10 cellular contexts compared by ENCODE assay signal in genomic region chr6:142843344-142843743, GRCh38.
DNase-seq lines count a peak whose midpoint lies in the region; ATAC-seq, FAIRE-seq and TF ChIP-seq lines count a peak whose summit lies in the region.
"Had no signal": no experiment of that assay in that cellular context is flagged by ENCODE, and none has a peak within 500 bp of the region (broad histone marks: within the 10 kb centered on the region; RNA-seq: fewer than 3 reads in every experiment).

No MANE protein-coding gene starts in this region.

- peaks cover 87% of the 10 kb centered on the region for H3K79me2 ChIP-seq in GM12878 (ENCODE audit: control insufficient read depth, insufficient read depth, low read length)
- peaks cover 67% of the 10 kb centered on the region for H3K79me2 ChIP-seq in osteoblast (ENCODE audit: insufficient read depth, low read length)

- no peak for TF ChIP-seq EP300 in GM12878 (IDR thresholded peaks at IDR 0.05; ENCODE audit: borderline replicate concordance in 1 of 2, control insufficient read depth in 1 of 2, low read depth in 2 of 2, low read length in 2 of 2)

- intact Hi-C loops in GM12878 (cut with micrococcal nuclease; ENCODE audit: unreplicated experiment) (loop anchor here (1.0 to 5.0 kb wide), 6 partner anchors 13 to 151 kb away; no protein-coding TSS in a partner anchor), lower leg skin (cut with DNase I; ENCODE audit: low total_unique reads) (no loop called here)

- ATAC-seq in GM12878 = no peak

- in situ Hi-C loops in GM12878 (cut with MboI) = no loop called here

- peak overlapping the region; percentile 70 for H3K4me2 ChIP-seq in GM12878 (ENCODE audit: control insufficient read depth, insufficient read depth)
- H3K4me2 ChIP-seq in osteoblast (ENCODE audit: insufficient read depth, low read length) = peak overlapping the region; percentile 88

- H3K36me3 ChIP-seq in CD8-positive, alpha-beta memory T cell (ENCODE audit: insufficient read depth, low read length) = no peaks in the 10 kb centered on the region
- no peaks in the 10 kb centered on the region for H3K36me3 ChIP-seq in KOPT-K1 (ENCODE audit: insufficient read depth, low read length)
- no peaks in the 10 kb centered on the region for H3K36me3 ChIP-seq in GM12878 (ENCODE audit: control insufficient read depth in 2 of 2, insufficient read depth in 2 of 2, low read length in 1 of 2)
- no peaks in the 10 kb centered on the region for H3K36me3 ChIP-seq in osteoblast (ENCODE audit: insufficient read depth, low read length)
- H3K36me3 ChIP-seq: tibial artery had no signal

- WGBS in GM12878 (ENCODE audit: insufficient coverage, insufficient replicate concordance, low lambda C conversion rate, missing lambda C conversion rate) = 0% methylated on average over 4 of the region's 4 CpGs
- 63 to 72% methylated on average over 4 of the region's 4 CpGs for WGBS in lower leg skin, 2 donors

- H3K9ac ChIP-seq in GM12878 (ENCODE audit: control insufficient read depth, insufficient read depth, low read length) = peak overlapping the region; percentile 69

- H3K36me3 Mint-ChIP-seq in CD8-positive, alpha-beta memory T cell = peaks cover 0 to 2% (median 2%) of the 10 kb centered on the region in 3 donors
- H3K36me3 Mint-ChIP-seq in chondrocyte (ENCODE audit: low read depth) = no peaks in the 10 kb centered on the region

- peaks cover 77 to 95% (median 92%) of the 10 kb centered on the region in 3 donors for H3K4me1 Mint-ChIP-seq in CD8-positive, alpha-beta memory T cell
- peaks cover 66% of the 10 kb centered on the region for H3K4me1 Mint-ChIP-seq in chondrocyte (ENCODE audit: low read depth)

- H3K27ac Mint-ChIP-seq in CD8-positive, alpha-beta memory T cell = peak overlapping the region; percentile 91 to 99 (median 96)
- no peak overlapping the region for H3K27ac Mint-ChIP-seq in chondrocyte (ENCODE audit: unreplicated experiment)
- H3K27ac Mint-ChIP-seq: dendritic cell treated with granulocyte-macrophage colony-stimulating factor and Interleukin-4, amounts not matched to agents 40 ng/mL and 50 ng/mL, for 4 days had no signal

- peaks cover 76% of the 10 kb centered on the region for H3K4me1 ChIP-seq in CD8-positive, alpha-beta memory T cell (ENCODE audit: insufficient read depth, low read length)
- H3K4me1 ChIP-seq in GM12878 (ENCODE audit: control insufficient read depth, insufficient read depth, low read length) = peaks cover 75% of the 10 kb centered on the region
- peaks cover 78% of the 10 kb centered on the region for H3K4me1 ChIP-seq in osteoblast (ENCODE audit: insufficient read depth, low read length)

- H4K20me1 ChIP-seq in GM12878 (ENCODE audit: control insufficient read depth, insufficient read depth) = no peaks in the 10 kb centered on the region
- no peaks in the 10 kb centered on the region for H4K20me1 ChIP-seq in osteoblast (ENCODE audit: insufficient read depth, low read length)

- no peaks in the 10 kb centered on the region for H3K9me3 Mint-ChIP-seq in CD8-positive, alpha-beta memory T cell
- H3K9me3 Mint-ChIP-seq in chondrocyte (ENCODE audit: low read depth) = no peaks in the 10 kb centered on the region
- H3K9me3 Mint-ChIP-seq: dendritic cell treated with granulocyte-macrophage colony-stimulating factor and Interleukin-4, amounts not matched to agents 40 ng/mL and 50 ng/mL, for 4 days had no signal

- no peak for FAIRE-seq in GM12878 (lab: Jason Lieb, UNC)

- no peaks in the 10 kb centered on the region for H3K9me3 ChIP-seq in CD8-positive, alpha-beta memory T cell (ENCODE audit: low read length)
- H3K9me3 ChIP-seq in KOPT-K1 (ENCODE audit: insufficient read depth, low read length, poor library complexity, severe bottlenecking) (no peaks in the 10 kb centered on the region), GM12878 (replicated peaks; ENCODE audit: control insufficient read depth, insufficient read depth, low read length) (no peaks in the 10 kb centered on the region), osteoblast (ENCODE audit: low read depth, low read length) (no peaks in the 10 kb centered on the region)
- H3K9me3 ChIP-seq: tibial artery had no signal

- H3K27me3 Mint-ChIP-seq in CD8-positive, alpha-beta memory T cell = no peaks in the 10 kb centered on the region
- no peaks in the 10 kb centered on the region for H3K27me3 Mint-ChIP-seq in chondrocyte (ENCODE audit: low read depth)

- POLR2A ChIA-PET in CD8-positive, alpha-beta memory T cell (lab: Charles Lee) = interaction anchor here (0.8 to 2.4 kb wide), 7 partner anchors 11 to 107 kb away, joined by 3 to 26 read pairs (median 7); no protein-coding TSS in a partner anchor
- POLR2A ChIA-PET in GM12878 (lab: Charles Lee) = interaction anchor here (0.8 to 5.8 kb wide), 21 partner anchors 10 to 102 kb away, joined by 3 to 67 read pairs (median 4); partner anchors contain the start of gene HIVEP2

- TF ChIP-seq POLR2A in GM12878 (IDR thresholded peaks at IDR 0.05; ENCODE audit: low read depth, low read length) (no peak), lower leg skin (IDR thresholded peaks at IDR 0.05) (no peak)

- peak overlapping the region; percentile 48 for H3K4me3 ChIP-seq in CD8-positive, alpha-beta memory T cell (ENCODE audit: low read length)
- peak overlapping the region; percentile 56; the same call in 1 of the 2 replicates for H3K4me3 ChIP-seq in GM12878
- H3K4me3 ChIP-seq in osteoblast (ENCODE audit: insufficient read depth, low read length) = peak overlapping the region; percentile 60
- H3K4me3 ChIP-seq in lower leg skin (ENCODE audit: low read depth, poor library complexity, severe bottlenecking) = no peak overlapping the region

- no peaks in the 10 kb centered on the region for H3K27me3 ChIP-seq in CD8-positive, alpha-beta memory T cell (ENCODE audit: insufficient read depth, low read length, poor library complexity, severe bottlenecking)
- H3K27me3 ChIP-seq in GM12878 (replicated peaks in 1 of 2; ENCODE audit: control insufficient read depth in 2 of 2, insufficient read depth in 2 of 2, low read length in 1 of 2) (no peaks in the 10 kb centered on the region), osteoblast (ENCODE audit: insufficient read depth, low read length) (no peaks in the 10 kb centered on the region)
- H3K27me3 ChIP-seq: tibial artery had no signal

- no TSS peak for BruUV-seq in GM12878 (replicated peaks; lab: Mats Ljungman, UMichigan)

- RAD21 ChIA-PET in GM12878 (lab: Charles Lee; ENCODE audit: unreplicated experiment) = interaction anchor here (0.9 to 17.8 kb wide), 27 partner anchors 9 to 437 kb away, joined by 3 to 374 read pairs (median 5); no protein-coding TSS in a partner anchor

- no peak for DNase-seq in CD8-positive, alpha-beta memory T cell
- DNase-seq in GM12878 (ENCODE audit: low read depth, low spot score) (no peak), osteoblast (ENCODE audit: insufficient read length, low spot score, missing footprints) (no peak), iPS-NIHi11 (ENCODE audit: low spot score) (no peak), iPS-NIHi7 (ENCODE audit: extremely low spot score) (no peak), lower leg skin (ENCODE audit: low spot score in 2 of 2) (no peak), chondrocyte (ENCODE audit: low spot score) (no peak)
- DNase-seq: tibial artery had no signal

- peak overlapping the region; percentile 83 to 95 (median 90) for H3K4me3 Mint-ChIP-seq in CD8-positive, alpha-beta memory T cell
- no peak overlapping the region for H3K4me3 Mint-ChIP-seq in chondrocyte (ENCODE audit: unreplicated experiment)
- H3K4me3 Mint-ChIP-seq: dendritic cell treated with granulocyte-macrophage colony-stimulating factor and Interleukin-4, amounts not matched to agents 40 ng/mL and 50 ng/mL, for 4 days had no signal

- SMC1A ChIA-PET in GM12878 (lab: Charles Lee; ENCODE audit: uncharacterized antibody, unreplicated experiment) = interaction anchor here (0.8 to 16.2 kb wide), 25 partner anchors 10 to 183 kb away, joined by 3 to 449 read pairs (median 7); no protein-coding TSS in a partner anchor

- peak overlapping the region; percentile 49 for H3K27ac ChIP-seq in CD8-positive, alpha-beta memory T cell (ENCODE audit: low read depth, low read length)
- H3K27ac ChIP-seq in KOPT-K1 (ENCODE audit: low read depth, low read length, poor library complexity, severe bottlenecking) (peak overlapping the region; percentile 61), GM12878 (ENCODE audit: control insufficient read depth, insufficient read depth) (peak overlapping the region; percentile 98), osteoblast (ENCODE audit: low read depth, low read length) (peak overlapping the region; percentile 94)

- CTCF ChIA-PET in CD8-positive, alpha-beta memory T cell (lab: Charles Lee) = interaction anchor here (0.6 to 1.9 kb wide), 10 partner anchors 8 to 183 kb away, joined by 3 to 14 read pairs (median 4); no protein-coding TSS in a partner anchor
- CTCF ChIA-PET in GM12878 (lab: Yijun Ruan, JAX) = interaction anchor here (0.6 to 3.5 kb wide), 15 partner anchors 10 to 151 kb away, joined by 3 to 25 read pairs (median 5); no protein-coding TSS in a partner anchor

- H2AFZ ChIP-seq in GM12878 (ENCODE audit: control insufficient read depth, low read depth, low read length) (no peak overlapping the region), osteoblast (ENCODE audit: low read length) (no peak overlapping the region)

- TF ChIP-seq CTCF in GM12878 (IDR thresholded peaks at IDR 0.05 in 2 of 3, conservative IDR thresholded peaks at IDR 0.05 in 1 of 3; ENCODE audit: control insufficient read depth in 2 of 3, extremely low read depth in 1 of 3, insufficient read depth in 1 of 3, low read depth in 3 of 3, low read length in 3 of 3) (no peak), osteoblast (IDR thresholded peaks at IDR 0.05; ENCODE audit: extremely low read depth, low read depth, low read length) (no peak), lower leg skin (IDR thresholded peaks at IDR 0.05) (no peak), chondrocyte (IDR thresholded peaks at IDR 0.05) (no peak)

- no peak for TF ChIP-seq RAD21 in GM12878 (IDR thresholded peaks at IDR 0.05; ENCODE audit: insufficient read depth, low read depth, low read length)

TF ChIP-seq in GM12878, 131 proteins besides CTCF, POLR2A, EP300 and RAD21 (continues in another document):
- TF ChIP-seq MLLT1 (IDR thresholded peaks at IDR 0.05) (peak; percentile 48; the same call in 1 of the 2 replicates), FOS (IDR thresholded peaks at IDR 0.05; ENCODE audit: borderline replicate concordance, extremely low read depth, insufficient read length) (no peak)
